In the genomic region with DNA sequence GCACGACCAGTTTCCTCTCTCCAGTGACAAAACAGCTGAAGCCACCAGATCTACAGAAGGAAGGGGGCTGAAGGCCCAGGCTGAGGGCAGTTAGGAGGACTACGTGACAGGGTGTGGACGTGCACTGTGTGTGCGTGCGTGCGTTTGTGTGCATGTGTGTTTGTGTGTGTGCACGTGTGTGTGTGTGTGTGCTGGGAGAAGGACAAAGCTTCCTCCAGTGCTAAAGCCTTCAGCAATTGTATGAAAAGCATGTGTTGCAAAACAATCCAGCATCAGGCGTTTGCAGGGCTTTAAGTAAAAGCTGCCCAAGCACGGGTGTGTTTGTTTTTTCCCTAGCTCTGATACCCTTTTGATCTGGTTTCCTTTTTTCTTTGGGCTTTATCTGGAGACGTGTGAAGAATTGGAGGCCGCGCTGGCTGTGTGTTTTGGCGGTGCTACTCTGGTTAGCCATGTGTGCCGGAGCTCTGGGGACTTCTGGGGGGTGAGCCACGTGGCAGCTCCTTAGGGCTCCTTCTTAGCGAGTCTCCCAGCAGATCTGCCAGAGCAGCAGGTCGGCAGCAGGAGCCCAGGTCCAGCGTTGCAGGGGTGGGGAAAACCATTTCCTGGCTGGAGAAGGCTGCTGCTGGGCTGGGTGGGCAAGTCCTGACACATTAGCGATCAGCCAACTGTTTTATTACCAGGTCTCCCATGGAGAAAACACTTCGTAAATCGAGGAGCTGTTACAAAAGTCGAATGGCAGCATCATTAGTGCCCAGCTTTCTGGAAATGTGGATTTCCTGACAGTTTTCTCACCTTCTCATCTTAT, we compare ENCODE assay signal across 8 cellular contexts.
DNase-seq lines count a peak whose midpoint lies in the region; ATAC-seq and TF ChIP-seq lines count a peak whose summit lies in the region.

No MANE protein-coding gene starts in this region.

- TF ChIP-seq CTCF in type B pancreatic cell (conservative IDR thresholded peaks at IDR 0.05): no peak

- no peak overlapping the region for H3K4me3 Mint-ChIP-seq in activated naive CD4-positive, alpha-beta T cell treated with anti-CD3 and anti-CD28 coated beads, Interleukin-2, amount 50 U/mL, for 24 hours
- no peak overlapping the region for H3K4me3 Mint-ChIP-seq in activated naive CD4-positive, alpha-beta T cell treated with anti-CD3 and anti-CD28 coated beads for 36 hours
- H3K4me3 Mint-ChIP-seq in type B pancreatic cell: no peak overlapping the region
- H3K4me3 Mint-ChIP-seq in naive thymus-derived CD8-positive, alpha-beta T cell: no peak overlapping the region

- intact Hi-C loops in activated naive CD4-positive, alpha-beta T cell treated with anti-CD3 and anti-CD28 coated beads for 36 hours (cut with micrococcal nuclease): no loop called here

- CTCF ChIA-PET in activated naive CD4-positive, alpha-beta T cell treated with anti-CD3 and anti-CD28 coated beads for 36 hours (lab: Charles Lee): no interaction called here

- no peak for DNase-seq in activated naive CD4-positive, alpha-beta T cell treated with anti-CD3 and anti-CD28 coated beads for 36 hours
- DNase-seq in astrocyte of the hippocampus (ENCODE audit: low read depth, low spot score) (peak; percentile 46), left kidney (ENCODE audit: low read depth, low spot score) (peak; percentile 67), type B pancreatic cell (ENCODE audit: extremely low spot score, unreplicated experiment) (no peak), GDM1 (lab: John Stamatoyannopoulos, UW) (no peak), NCI-H1092 treated with DMSO at 0.1 percent for 48 hours (lab: John Stamatoyannopoulos, UW) (no peak)
- DNase-seq in naive thymus-derived CD8-positive, alpha-beta T cell: no peak

- no peak for ATAC-seq in naive thymus-derived CD8-positive, alpha-beta T cell

- H3K27ac Mint-ChIP-seq in activated naive CD4-positive, alpha-beta T cell treated with anti-CD3 and anti-CD28 coated beads, Interleukin-2, amount 50 U/mL, for 24 hours: peak overlapping the region; percentile 26
- no peak overlapping the region for H3K27ac Mint-ChIP-seq in activated naive CD4-positive, alpha-beta T cell treated with anti-CD3 and anti-CD28 coated beads for 36 hours
- H3K27ac Mint-ChIP-seq in type B pancreatic cell: peak overlapping the region; percentile 54
- peak overlapping the region in 4 of 10 donors; percentile 11 to 66 (median 44) for H3K27ac Mint-ChIP-seq in naive thymus-derived CD8-positive, alpha-beta T cell

- no peaks in the 10 kb centered on the region for H3K4me1 Mint-ChIP-seq in activated naive CD4-positive, alpha-beta T cell treated with anti-CD3 and anti-CD28 coated beads, Interleukin-2, amount 50 U/mL, for 24 hours
- peaks cover 4% of the 10 kb centered on the region for H3K4me1 Mint-ChIP-seq in activated naive CD4-positive, alpha-beta T cell treated with anti-CD3 and anti-CD28 coated beads for 36 hours (ENCODE audit: low read depth)
- peaks cover 20% of the 10 kb centered on the region for H3K4me1 Mint-ChIP-seq in type B pancreatic cell (ENCODE audit: unreplicated experiment)
- peaks cover 0 to 6% (median 1%) of the 10 kb centered on the region in 4 donors for H3K4me1 Mint-ChIP-seq in naive thymus-derived CD8-positive, alpha-beta T cell

- POLR2A ChIA-PET in naive thymus-derived CD8-positive, alpha-beta T cell (lab: Charles Lee): no interaction called here

- H3K9me3 Mint-ChIP-seq in activated naive CD4-positive, alpha-beta T cell treated with anti-CD3 and anti-CD28 coated beads, Interleukin-2, amount 50 U/mL, for 24 hours: no peaks in the 10 kb centered on the region
- no peaks in the 10 kb centered on the region for H3K9me3 Mint-ChIP-seq in activated naive CD4-positive, alpha-beta T cell treated with anti-CD3 and anti-CD28 coated beads for 36 hours
- no peaks in the 10 kb centered on the region for H3K9me3 Mint-ChIP-seq in type B pancreatic cell
- H3K9me3 Mint-ChIP-seq in naive thymus-derived CD8-positive, alpha-beta T cell: no peaks in the 10 kb centered on the region

- peaks cover 4% of the 10 kb centered on the region for H3K36me3 Mint-ChIP-seq in activated naive CD4-positive, alpha-beta T cell treated with anti-CD3 and anti-CD28 coated beads, Interleukin-2, amount 50 U/mL, for 24 hours
- peaks cover 60% of the 10 kb centered on the region for H3K36me3 Mint-ChIP-seq in activated naive CD4-positive, alpha-beta T cell treated with anti-CD3 and anti-CD28 coated beads for 36 hours (ENCODE audit: low read depth)
- peaks cover 21% of the 10 kb centered on the region for H3K36me3 Mint-ChIP-seq in type B pancreatic cell
- H3K36me3 Mint-ChIP-seq in naive thymus-derived CD8-positive, alpha-beta T cell: peaks cover 0 to 5% (median 0%) of the 10 kb centered on the region in 3 donors

- no peaks in the 10 kb centered on the region for H3K27me3 Mint-ChIP-seq in activated naive CD4-positive, alpha-beta T cell treated with anti-CD3 and anti-CD28 coated beads, Interleukin-2, amount 50 U/mL, for 24 hours
- no peaks in the 10 kb centered on the region for H3K27me3 Mint-ChIP-seq in activated naive CD4-positive, alpha-beta T cell treated with anti-CD3 and anti-CD28 coated beads for 36 hours (ENCODE audit: low read depth)
- no peaks in the 10 kb centered on the region for H3K27me3 Mint-ChIP-seq in type B pancreatic cell
- no peaks in the 10 kb centered on the region for H3K27me3 Mint-ChIP-seq in naive thymus-derived CD8-positive, alpha-beta T cell

Comparison
In these comparisons a context has a peak if more than half of its experiments do, and no peak if none do; other contexts are left out.
1. DNase-seq: peak in astrocyte of the hippocampus (single experiment) and left kidney (single experiment); none in activated naive CD4-positive, alpha-beta T cell treated with anti-CD3 and anti-CD28 coated beads for 36 hours (single experiment), type B pancreatic cell (single experiment), GDM1 (single experiment), NCI-H1092 treated with DMSO at 0.1 percent for 48 hours (single experiment) and naive thymus-derived CD8-positive, alpha-beta T cell (0 of 10).